Comparison of ENCODE assay signal across 15 cellular contexts in the genomic region with DNA sequence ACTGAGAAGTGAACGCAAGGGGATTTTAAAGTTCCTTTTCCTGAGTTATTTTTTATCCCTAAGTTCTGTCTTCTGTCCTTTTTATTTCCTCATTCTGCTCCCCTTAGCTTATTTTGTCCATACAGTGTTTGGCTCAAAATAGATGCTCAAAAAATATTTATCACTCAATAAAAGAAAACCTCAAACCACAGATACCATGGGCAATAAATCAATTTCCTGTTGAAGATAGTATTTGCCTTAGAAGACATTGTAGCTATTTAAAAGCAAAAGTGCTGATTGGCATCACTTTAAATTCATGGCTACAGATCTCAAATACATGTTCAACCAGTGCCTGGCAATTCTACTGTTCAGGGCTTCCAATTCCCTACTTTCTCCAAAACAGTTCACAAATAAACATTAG.
"Had no signal": no experiment of that assay in that cellular context is flagged by ENCODE, and none has a peak within 500 bp of the region (broad histone marks: within the 10 kb centered on the region; RNA-seq: fewer than 3 reads in every experiment).

No MANE protein-coding gene starts in this region.

- H3K36me3 Mint-ChIP-seq: natural killer cell, neural progenitor cell had no signal

- H3K4me1 ChIP-seq: gastrocnemius medialis, neural progenitor cell had no signal

- ATAC-seq: gastrocnemius medialis, heart right ventricle, left lobe of liver, natural killer cell, right cardiac atrium had no signal

- H3K9ac ChIP-seq: neural progenitor cell had no signal

- H2AFZ ChIP-seq: neural progenitor cell had no signal

- H3K9me3 Mint-ChIP-seq: neural progenitor cell had no signal

- H3K9me3 ChIP-seq: gastrocnemius medialis, ovary had no signal

- H3K36me3 ChIP-seq: gastrocnemius medialis, heart right ventricle, neural progenitor cell, ovary had no signal

- H3K4me2 ChIP-seq: neural progenitor cell had no signal

- H3K4me1 Mint-ChIP-seq: natural killer cell had no signal

- DNase-seq: effector CD8-positive, alpha-beta T cell; gastrocnemius medialis; heart right ventricle; islet precursor cell; mammary epithelial cell; natural killer cell; ovary; right cardiac atrium; stimulated activated CD4-positive, alpha-beta T cell treated with anti-CD3 and anti-CD28 coated beads, Interleukin-2, amount 100 ng/mL, for 48 hours; stimulated activated naive CD4-positive, alpha-beta T cell treated with Interleukin-2 at 50 U/mL for 16 hours; trophoblast cell had no signal

- H3K4me3 ChIP-seq: coronary artery, gastrocnemius medialis, heart right ventricle, neural progenitor cell, ovary, smooth muscle cell had no signal

- H3K27ac ChIP-seq: coronary artery, gastrocnemius medialis, heart right ventricle, neural progenitor cell, ovary had no signal

- H3K27ac Mint-ChIP-seq: natural killer cell had no signal

- H3K27me3 ChIP-seq: gastrocnemius medialis, heart right ventricle, neural progenitor cell, ovary had no signal

- H3K4me3 Mint-ChIP-seq: natural killer cell, neural progenitor cell had no signal
